1 cellular context compared by ENCODE assay signal in the genomic region with DNA sequence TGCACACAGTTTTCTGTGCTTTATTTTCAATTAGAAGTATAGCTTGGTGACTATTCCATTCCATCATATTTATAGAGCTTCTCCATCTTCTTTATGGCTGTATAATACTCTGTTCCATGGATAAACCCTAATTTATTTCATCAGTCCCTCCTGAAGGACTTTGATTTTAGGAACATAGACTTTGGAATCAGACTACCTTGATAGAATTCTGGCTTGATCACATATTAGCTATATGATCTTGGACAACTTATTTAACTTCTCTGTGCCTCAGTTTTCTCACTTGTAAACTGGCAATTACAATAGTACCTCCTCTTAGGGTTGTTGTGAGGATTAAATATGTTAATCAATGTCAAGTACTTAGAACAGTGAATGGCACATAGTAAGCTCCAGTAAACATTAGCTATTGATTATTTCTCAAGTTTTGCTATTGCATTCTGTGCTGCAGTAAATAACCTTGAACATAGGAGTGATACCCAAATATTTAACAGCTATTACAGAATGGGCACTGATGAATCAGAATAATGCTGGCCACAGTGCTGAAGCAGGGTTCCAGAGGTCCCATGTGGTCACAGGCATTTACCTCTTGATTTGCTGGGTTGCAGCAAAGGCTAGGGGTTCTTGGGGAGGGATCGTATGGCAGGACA.
TF ChIP-seq lines count a peak whose summit lies in the region.

No MANE protein-coding gene starts in this region.

TF ChIP-seq in HepG2, 621 proteins besides CTCF, POLR2A, EP300 and RAD21 (continued from another document and continues in another):
- TF ChIP-seq ZNF484 (CRISPR knock-in tag; IDR thresholded peaks at IDR 0.05; ENCODE audit: borderline replicate concordance, low read depth) (no peak), NFE2L1 (CRISPR knock-in tag; IDR thresholded peaks at IDR 0.05; ENCODE audit: borderline replicate concordance) (no peak), ZBTB14 (CRISPR knock-in tag; IDR thresholded peaks at IDR 0.05) (no peak), NFYB (CRISPR knock-in tag; IDR thresholded peaks at IDR 0.05) (no peak), ZNF883 (CRISPR knock-in tag; IDR thresholded peaks at IDR 0.05; ENCODE audit: not compliant biosample characterization) (no peak), ZNF432 (CRISPR knock-in tag; IDR thresholded peaks at IDR 0.05; ENCODE audit: borderline replicate concordance) (no peak), ZFX (CRISPR knock-in tag; IDR thresholded peaks at IDR 0.05; ENCODE audit: low read depth) (no peak), ZNF619 (CRISPR knock-in tag; IDR thresholded peaks at IDR 0.05) (no peak), HNF4G (IDR thresholded peaks at IDR 0.05; ENCODE audit: borderline replicate concordance, low read depth, low read length) (no peak), HNF4G (CRISPR knock-in tag; IDR thresholded peaks at IDR 0.05; ENCODE audit: borderline replicate concordance, low read depth) (no peak), ELF3 (CRISPR knock-in tag; IDR thresholded peaks at IDR 0.05) (no peak), ZNF670 (CRISPR knock-in tag; IDR thresholded peaks at IDR 0.05; ENCODE audit: borderline replicate concordance) (no peak), FOXK1 (CRISPR knock-in tag; IDR thresholded peaks at IDR 0.05; ENCODE audit: borderline replicate concordance, low read depth) (no peak), ZNF713 (CRISPR knock-in tag; IDR thresholded peaks at IDR 0.05) (no peak), RAD51 (IDR thresholded peaks at IDR 0.05; ENCODE audit: borderline replicate concordance) (no peak), ZEB1 (IDR thresholded peaks at IDR 0.05; ENCODE audit: insufficient replicate concordance, low read depth) (no peak), TARDBP (CRISPR knock-in tag; IDR thresholded peaks at IDR 0.05) (no peak), GATAD2A (CRISPR knock-in tag; IDR thresholded peaks at IDR 0.05) (peak; percentile 59), NCOR1 (IDR thresholded peaks at IDR 0.05; ENCODE audit: borderline replicate concordance, low read length) (no peak), CREBL2 (CRISPR knock-in tag; IDR thresholded peaks at IDR 0.05; ENCODE audit: borderline replicate concordance) (no peak), ZBTB7B (CRISPR knock-in tag; IDR thresholded peaks at IDR 0.05) (no peak), KLF9 (CRISPR knock-in tag; IDR thresholded peaks at IDR 0.05; ENCODE audit: low read depth) (no peak), USF2 (IDR thresholded peaks at IDR 0.05; ENCODE audit: low read depth, low read length) (no peak), USF2 (CRISPR knock-in tag; IDR thresholded peaks at IDR 0.05; ENCODE audit: borderline replicate concordance) (no peak), ZNF570 (CRISPR knock-in tag; IDR thresholded peaks at IDR 0.05; ENCODE audit: borderline replicate concordance) (no peak), RNF219 (CRISPR knock-in tag; IDR thresholded peaks at IDR 0.05) (no peak), SMAD9 (CRISPR knock-in tag; IDR thresholded peaks at IDR 0.05) (no peak), ZNF282 (IDR thresholded peaks at IDR 0.05; ENCODE audit: partially characterized antibody) (no peak), SNAPC2 (CRISPR knock-in tag; IDR thresholded peaks at IDR 0.05) (no peak), KDM1A (CRISPR knock-in tag; IDR thresholded peaks at IDR 0.05) (no peak), ZNF530 (CRISPR knock-in tag; IDR thresholded peaks at IDR 0.05; ENCODE audit: low read depth) (no peak), ZNF224 (CRISPR knock-in tag; IDR thresholded peaks at IDR 0.05) (no peak), ZSCAN25 (CRISPR knock-in tag; IDR thresholded peaks at IDR 0.05) (no peak), SALL1 (CRISPR knock-in tag; IDR thresholded peaks at IDR 0.05) (0 out of 2 replicates have a peak, but pooled peaks have one; percentile 28), ZNF468 (CRISPR knock-in tag; IDR thresholded peaks at IDR 0.05) (no peak), ONECUT2 (CRISPR knock-in tag; IDR thresholded peaks at IDR 0.05) (peak; percentile 63; the same call in 1 of the 2 replicates), RFXANK (CRISPR knock-in tag; IDR thresholded peaks at IDR 0.05) (no peak), IRF2 (CRISPR knock-in tag; IDR thresholded peaks at IDR 0.05) (no peak), RFXAP (CRISPR knock-in tag; IDR thresholded peaks at IDR 0.05; ENCODE audit: borderline replicate concordance) (no peak), BCL6 (CRISPR knock-in tag; IDR thresholded peaks at IDR 0.05) (peak; percentile 68)
- TF ChIP-seq, protein P1, sequence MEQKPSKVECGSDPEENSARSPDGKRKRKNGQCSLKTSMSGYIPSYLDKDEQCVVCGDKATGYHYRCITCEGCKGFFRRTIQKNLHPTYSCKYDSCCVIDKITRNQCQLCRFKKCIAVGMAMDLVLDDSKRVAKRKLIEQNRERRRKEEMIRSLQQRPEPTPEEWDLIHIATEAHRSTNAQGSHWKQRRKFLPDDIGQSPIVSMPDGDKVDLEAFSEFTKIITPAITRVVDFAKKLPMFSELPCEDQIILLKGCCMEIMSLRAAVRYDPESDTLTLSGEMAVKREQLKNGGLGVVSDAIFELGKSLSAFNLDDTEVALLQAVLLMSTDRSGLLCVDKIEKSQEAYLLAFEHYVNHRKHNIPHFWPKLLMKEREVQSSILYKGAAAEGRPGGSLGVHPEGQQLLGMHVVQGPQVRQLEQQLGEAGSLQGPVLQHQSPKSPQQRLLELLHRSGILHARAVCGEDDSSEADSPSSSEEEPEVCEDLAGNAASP (CRISPR knock-in tag; IDR thresholded peaks at IDR 0.05; ENCODE audit: borderline replicate concordance), result no peak
- TF ChIP-seq, protein P2, sequence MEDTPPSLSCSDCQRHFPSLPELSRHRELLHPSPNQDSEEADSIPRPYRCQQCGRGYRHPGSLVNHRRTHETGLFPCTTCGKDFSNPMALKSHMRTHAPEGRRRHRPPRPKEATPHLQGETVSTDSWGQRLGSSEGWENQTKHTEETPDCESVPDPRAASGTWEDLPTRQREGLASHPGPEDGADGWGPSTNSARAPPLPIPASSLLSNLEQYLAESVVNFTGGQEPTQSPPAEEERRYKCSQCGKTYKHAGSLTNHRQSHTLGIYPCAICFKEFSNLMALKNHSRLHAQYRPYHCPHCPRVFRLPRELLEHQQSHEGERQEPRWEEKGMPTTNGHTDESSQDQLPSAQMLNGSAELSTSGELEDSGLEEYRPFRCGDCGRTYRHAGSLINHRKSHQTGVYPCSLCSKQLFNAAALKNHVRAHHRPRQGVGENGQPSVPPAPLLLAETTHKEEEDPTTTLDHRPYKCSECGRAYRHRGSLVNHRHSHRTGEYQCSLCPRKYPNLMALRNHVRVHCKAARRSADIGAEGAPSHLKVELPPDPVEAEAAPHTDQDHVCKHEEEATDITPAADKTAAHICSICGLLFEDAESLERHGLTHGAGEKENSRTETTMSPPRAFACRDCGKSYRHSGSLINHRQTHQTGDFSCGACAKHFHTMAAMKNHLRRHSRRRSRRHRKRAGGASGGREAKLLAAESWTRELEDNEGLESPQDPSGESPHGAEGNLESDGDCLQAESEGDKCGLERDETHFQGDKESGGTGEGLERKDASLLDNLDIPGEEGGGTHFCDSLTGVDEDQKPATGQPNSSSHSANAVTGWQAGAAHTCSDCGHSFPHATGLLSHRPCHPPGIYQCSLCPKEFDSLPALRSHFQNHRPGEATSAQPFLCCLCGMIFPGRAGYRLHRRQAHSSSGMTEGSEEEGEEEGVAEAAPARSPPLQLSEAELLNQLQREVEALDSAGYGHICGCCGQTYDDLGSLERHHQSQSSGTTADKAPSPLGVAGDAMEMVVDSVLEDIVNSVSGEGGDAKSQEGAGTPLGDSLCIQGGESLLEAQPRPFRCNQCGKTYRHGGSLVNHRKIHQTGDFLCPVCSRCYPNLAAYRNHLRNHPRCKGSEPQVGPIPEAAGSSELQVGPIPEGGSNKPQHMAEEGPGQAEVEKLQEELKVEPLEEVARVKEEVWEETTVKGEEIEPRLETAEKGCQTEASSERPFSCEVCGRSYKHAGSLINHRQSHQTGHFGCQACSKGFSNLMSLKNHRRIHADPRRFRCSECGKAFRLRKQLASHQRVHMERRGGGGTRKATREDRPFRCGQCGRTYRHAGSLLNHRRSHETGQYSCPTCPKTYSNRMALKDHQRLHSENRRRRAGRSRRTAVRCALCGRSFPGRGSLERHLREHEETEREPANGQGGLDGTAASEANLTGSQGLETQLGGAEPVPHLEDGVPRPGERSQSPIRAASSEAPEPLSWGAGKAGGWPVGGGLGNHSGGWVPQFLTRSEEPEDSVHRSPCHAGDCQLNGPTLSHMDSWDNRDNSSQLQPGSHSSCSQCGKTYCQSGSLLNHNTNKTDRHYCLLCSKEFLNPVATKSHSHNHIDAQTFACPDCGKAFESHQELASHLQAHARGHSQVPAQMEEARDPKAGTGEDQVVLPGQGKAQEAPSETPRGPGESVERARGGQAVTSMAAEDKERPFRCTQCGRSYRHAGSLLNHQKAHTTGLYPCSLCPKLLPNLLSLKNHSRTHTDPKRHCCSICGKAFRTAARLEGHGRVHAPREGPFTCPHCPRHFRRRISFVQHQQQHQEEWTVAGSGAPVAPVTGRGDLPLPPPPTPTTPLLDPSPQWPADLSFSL (CRISPR knock-in tag; IDR thresholded peaks at IDR 0.05), result no peak
- TF ChIP-seq, protein P3, sequence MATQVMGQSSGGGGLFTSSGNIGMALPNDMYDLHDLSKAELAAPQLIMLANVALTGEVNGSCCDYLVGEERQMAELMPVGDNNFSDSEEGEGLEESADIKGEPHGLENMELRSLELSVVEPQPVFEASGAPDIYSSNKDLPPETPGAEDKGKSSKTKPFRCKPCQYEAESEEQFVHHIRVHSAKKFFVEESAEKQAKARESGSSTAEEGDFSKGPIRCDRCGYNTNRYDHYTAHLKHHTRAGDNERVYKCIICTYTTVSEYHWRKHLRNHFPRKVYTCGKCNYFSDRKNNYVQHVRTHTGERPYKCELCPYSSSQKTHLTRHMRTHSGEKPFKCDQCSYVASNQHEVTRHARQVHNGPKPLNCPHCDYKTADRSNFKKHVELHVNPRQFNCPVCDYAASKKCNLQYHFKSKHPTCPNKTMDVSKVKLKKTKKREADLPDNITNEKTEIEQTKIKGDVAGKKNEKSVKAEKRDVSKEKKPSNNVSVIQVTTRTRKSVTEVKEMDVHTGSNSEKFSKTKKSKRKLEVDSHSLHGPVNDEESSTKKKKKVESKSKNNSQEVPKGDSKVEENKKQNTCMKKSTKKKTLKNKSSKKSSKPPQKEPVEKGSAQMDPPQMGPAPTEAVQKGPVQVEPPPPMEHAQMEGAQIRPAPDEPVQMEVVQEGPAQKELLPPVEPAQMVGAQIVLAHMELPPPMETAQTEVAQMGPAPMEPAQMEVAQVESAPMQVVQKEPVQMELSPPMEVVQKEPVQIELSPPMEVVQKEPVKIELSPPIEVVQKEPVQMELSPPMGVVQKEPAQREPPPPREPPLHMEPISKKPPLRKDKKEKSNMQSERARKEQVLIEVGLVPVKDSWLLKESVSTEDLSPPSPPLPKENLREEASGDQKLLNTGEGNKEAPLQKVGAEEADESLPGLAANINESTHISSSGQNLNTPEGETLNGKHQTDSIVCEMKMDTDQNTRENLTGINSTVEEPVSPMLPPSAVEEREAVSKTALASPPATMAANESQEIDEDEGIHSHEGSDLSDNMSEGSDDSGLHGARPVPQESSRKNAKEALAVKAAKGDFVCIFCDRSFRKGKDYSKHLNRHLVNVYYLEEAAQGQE (IDR thresholded peaks at IDR 0.05; ENCODE audit: borderline replicate concordance in 1 of 2, low read depth in 1 of 2, low read length in 2 of 2), result peak in 1 of 2 experiments; percentile 85
